1 cellular context compared by ENCODE assay signal in the genomic region with DNA sequence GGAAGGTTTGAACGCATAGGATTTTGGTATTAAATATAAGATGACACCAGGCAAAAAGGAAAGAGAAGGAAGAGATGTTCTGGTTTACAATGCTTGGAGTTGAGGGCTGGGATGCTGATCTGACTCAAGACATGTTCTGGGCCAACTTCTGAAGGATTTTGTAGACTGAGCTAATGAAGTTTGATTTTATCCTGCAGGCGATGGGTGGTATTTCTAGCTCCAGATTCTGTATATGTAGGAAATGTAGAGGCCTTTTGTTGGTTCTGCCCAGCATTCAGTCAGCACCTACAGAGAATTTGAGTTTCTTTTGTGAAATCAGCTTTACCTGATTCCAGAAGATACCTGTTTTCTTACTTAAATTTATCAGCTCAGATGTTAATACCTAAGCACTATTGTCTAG.
TF ChIP-seq lines count a peak whose summit lies in the region.

No MANE protein-coding gene starts in this region.

TF ChIP-seq in GM23338, 12 proteins besides CTCF, POLR2A, EP300 and RAD21 (continued from another document):
- TF ChIP-seq, protein P1, sequence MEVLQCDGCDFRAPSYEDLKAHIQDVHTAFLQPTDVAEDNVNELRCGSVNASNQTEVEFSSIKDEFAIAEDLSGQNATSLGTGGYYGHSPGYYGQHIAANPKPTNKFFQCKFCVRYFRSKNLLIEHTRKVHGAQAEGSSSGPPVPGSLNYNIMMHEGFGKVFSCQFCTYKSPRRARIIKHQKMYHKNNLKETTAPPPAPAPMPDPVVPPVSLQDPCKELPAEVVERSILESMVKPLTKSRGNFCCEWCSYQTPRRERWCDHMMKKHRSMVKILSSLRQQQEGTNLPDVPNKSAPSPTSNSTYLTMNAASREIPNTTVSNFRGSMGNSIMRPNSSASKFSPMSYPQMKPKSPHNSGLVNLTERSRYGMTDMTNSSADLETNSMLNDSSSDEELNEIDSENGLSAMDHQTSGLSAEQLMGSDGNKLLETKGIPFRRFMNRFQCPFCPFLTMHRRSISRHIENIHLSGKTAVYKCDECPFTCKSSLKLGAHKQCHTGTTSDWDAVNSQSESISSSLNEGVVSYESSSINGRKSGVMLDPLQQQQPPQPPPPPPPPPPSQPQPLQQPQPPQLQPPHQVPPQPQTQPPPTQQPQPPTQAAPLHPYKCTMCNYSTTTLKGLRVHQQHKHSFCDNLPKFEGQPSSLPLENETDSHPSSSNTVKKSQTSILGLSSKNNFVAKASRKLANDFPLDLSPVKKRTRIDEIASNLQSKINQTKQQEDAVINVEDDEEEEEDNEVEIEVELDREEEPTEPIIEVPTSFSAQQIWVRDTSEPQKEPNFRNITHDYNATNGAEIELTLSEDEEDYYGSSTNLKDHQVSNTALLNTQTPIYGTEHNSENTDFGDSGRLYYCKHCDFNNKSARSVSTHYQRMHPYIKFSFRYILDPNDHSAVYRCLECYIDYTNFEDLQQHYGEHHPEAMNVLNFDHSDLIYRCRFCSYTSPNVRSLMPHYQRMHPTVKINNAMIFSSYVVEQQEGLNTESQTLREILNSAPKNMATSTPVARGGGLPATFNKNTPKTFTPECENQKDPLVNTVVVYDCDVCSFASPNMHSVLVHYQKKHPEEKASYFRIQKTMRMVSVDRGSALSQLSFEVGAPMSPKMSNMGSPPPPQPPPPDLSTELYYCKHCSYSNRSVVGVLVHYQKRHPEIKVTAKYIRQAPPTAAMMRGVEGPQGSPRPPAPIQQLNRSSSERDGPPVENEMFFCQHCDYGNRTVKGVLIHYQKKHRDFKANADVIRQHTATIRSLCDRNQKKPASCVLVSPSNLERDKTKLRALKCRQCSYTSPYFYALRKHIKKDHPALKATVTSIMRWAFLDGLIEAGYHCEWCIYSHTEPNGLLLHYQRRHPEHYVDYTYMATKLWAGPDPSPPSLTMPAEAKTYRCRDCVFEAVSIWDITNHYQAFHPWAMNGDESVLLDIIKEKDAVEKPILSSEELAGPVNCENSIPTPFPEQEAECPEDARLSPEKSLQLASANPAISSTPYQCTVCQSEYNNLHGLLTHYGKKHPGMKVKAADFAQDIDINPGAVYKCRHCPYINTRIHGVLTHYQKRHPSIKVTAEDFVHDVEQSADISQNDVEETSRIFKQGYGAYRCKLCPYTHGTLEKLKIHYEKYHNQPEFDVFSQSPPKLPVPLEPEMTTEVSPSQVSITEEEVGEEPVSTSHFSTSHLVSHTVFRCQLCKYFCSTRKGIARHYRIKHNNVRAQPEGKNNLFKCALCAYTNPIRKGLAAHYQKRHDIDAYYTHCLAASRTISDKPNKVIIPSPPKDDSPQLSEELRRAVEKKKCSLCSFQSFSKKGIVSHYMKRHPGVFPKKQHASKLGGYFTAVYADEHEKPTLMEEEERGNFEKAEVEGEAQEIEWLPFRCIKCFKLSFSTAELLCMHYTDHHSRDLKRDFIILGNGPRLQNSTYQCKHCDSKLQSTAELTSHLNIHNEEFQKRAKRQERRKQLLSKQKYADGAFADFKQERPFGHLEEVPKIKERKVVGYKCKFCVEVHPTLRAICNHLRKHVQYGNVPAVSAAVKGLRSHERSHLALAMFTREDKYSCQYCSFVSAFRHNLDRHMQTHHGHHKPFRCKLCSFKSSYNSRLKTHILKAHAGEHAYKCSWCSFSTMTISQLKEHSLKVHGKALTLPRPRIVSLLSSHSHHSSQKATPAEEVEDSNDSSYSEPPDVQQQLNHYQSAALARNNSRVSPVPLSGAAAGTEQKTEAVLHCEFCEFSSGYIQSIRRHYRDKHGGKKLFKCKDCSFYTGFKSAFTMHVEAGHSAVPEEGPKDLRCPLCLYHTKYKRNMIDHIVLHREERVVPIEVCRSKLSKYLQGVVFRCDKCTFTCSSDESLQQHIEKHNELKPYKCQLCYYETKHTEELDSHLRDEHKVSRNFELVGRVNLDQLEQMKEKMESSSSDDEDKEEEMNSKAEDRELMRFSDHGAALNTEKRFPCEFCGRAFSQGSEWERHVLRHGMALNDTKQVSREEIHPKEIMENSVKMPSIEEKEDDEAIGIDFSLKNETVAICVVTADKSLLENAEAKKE (CRISPR knock-in tag; IDR thresholded peaks at IDR 0.05): no peak
